ENCODE assay signal across 18 cellular contexts in genomic region chr22:45422237-45422983, GRCh38. TPM values are rescaled to one million over a fixed set of nuclear protein-coding genes. Genes with fewer than 3 reads are reported as not detected.
"Had no signal": no experiment of that assay in that cellular context is flagged by ENCODE, and none has a peak within 500 bp of the region (broad histone marks: within the 10 kb centered on the region; RNA-seq: fewer than 3 reads in every experiment).

No MANE protein-coding gene starts in this region.

- ATAC-seq: foreskin keratinocyte had no signal

- H3K4me1 Mint-ChIP-seq: mesothelial cell of epicardium, neural progenitor cell had no signal

- H3K4me3 Mint-ChIP-seq: activated naive CD8-positive, alpha-beta T cell treated with anti-CD3 and anti-CD28 coated beads, Interleukin-2, amount 10 ng/mL, durations not matched to agents 7 days and 5 days; mesothelial cell of epicardium; neural progenitor cell; T-helper 2 cell treated with Interferon-gamma antibody and Interleukin-4, amounts not matched to agents 5 μg/mL and 100 μg/mL, for 36 hours had no signal

- H3K36me3 ChIP-seq: brain microvascular endothelial cell, neural progenitor cell, ovary, sigmoid colon, spleen, uterus had no signal

- H3K4me1 ChIP-seq: foreskin keratinocyte, neural progenitor cell, sigmoid colon, uterus had no signal

- DNase-seq: activated CD4-positive, alpha-beta T cell treated with anti-CD3 and anti-CD28 coated beads, Interleukin-2, amount 50 U/mL, for 48 hours; activated CD4-positive, CD25-positive, alpha-beta regulatory T cell treated with anti-CD3 and anti-CD28 coated beads, Interleukin-2, amount 50 U/mL, for 72 hours; activated gamma-delta T cell treated with Interleukin-2 at 50 U/mL for 16 hours; activated naive CD8-positive, alpha-beta T cell treated with anti-CD3 and anti-CD28 coated beads, Interleukin-2, amount 10 ng/mL, durations not matched to agents 7 days and 5 days; anterior cingulate cortex; brain microvascular endothelial cell; effector memory CD4-positive, alpha-beta T cell; foreskin keratinocyte; kidney glomerular epithelial cell; ovary; sigmoid colon; spleen; SW 1271; uterus had no signal

- H3K9me3 ChIP-seq: ovary, sigmoid colon, uterus had no signal

- H3K27me3 Mint-ChIP-seq: activated naive CD8-positive, alpha-beta T cell treated with anti-CD3 and anti-CD28 coated beads, Interleukin-2, amount 10 ng/mL, durations not matched to agents 7 days and 5 days had no signal

- H3K9me3 Mint-ChIP-seq: activated naive CD8-positive, alpha-beta T cell treated with anti-CD3 and anti-CD28 coated beads, Interleukin-2, amount 10 ng/mL, durations not matched to agents 7 days and 5 days had no signal

- H3K27ac ChIP-seq: brain microvascular endothelial cell, foreskin keratinocyte, neural progenitor cell, ovary, sigmoid colon, spleen, uterus had no signal

- H3K27ac Mint-ChIP-seq: activated naive CD8-positive, alpha-beta T cell treated with anti-CD3 and anti-CD28 coated beads, Interleukin-2, amount 10 ng/mL, durations not matched to agents 7 days and 5 days; mesothelial cell of epicardium; neural progenitor cell; T-helper 2 cell treated with Interferon-gamma antibody and Interleukin-4, amounts not matched to agents 5 μg/mL and 100 μg/mL, for 36 hours had no signal

- H3K4me3 ChIP-seq: neural progenitor cell, ovary, sigmoid colon, spleen, uterus had no signal

- H3K27me3 ChIP-seq: brain microvascular endothelial cell, foreskin keratinocyte, neural progenitor cell, ovary, spleen, uterus had no signal

RNA-seq across cellular contexts. Expression of gene RIBC2, which starts 8.9 kb away (rescaled TPM):
- total RNA-seq: myocyte, sigmoid colon had no signal

RNA-seq across cellular contexts. Expression of gene SMC1B, which starts 9.0 kb away (rescaled TPM):
- total RNA-seq: mesothelial cell of epicardium, myocyte, sigmoid colon had no signal
